In the genomic region with DNA sequence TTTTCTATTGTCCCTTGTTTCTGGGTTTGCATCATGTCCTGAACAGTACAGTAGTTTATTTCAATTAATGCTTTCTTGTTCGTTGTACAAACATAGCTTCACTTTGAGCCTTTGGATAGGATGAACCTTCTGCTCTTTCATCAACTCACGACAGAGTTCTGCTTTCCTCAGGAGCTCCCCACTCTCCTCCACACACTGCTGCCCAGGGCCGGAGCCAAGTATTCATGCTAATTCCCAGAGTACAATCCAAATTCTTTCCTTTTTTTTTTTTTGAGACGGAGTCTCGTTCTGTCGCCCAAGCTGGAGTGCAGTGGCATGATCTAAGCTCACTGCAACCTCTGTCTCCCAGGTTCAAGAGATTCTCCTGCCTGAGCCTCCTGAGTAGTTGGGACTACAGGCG, we compare ENCODE assay signal across 8 cellular contexts.
"Had no signal": no experiment of that assay in that cellular context is flagged by ENCODE, and none has a peak within 500 bp of the region (broad histone marks: within the 10 kb centered on the region; RNA-seq: fewer than 3 reads in every experiment).

No MANE protein-coding gene starts in this region.

- DNase-seq: GOT3, H9, HCEC 1CT, KG1 had no signal

- H3K9me3 Mint-ChIP-seq: H9, IgD-negative memory B cell had no signal

- H3K27ac ChIP-seq: HL-60 had no signal

- FAIRE-seq: H54, HTR-8/SVneo had no signal

- H3K4me1 Mint-ChIP-seq: H9 had no signal

- H3K4me3 Mint-ChIP-seq: H9 had no signal
